ENCODE assay signal across 1 cellular context in the genomic region with DNA sequence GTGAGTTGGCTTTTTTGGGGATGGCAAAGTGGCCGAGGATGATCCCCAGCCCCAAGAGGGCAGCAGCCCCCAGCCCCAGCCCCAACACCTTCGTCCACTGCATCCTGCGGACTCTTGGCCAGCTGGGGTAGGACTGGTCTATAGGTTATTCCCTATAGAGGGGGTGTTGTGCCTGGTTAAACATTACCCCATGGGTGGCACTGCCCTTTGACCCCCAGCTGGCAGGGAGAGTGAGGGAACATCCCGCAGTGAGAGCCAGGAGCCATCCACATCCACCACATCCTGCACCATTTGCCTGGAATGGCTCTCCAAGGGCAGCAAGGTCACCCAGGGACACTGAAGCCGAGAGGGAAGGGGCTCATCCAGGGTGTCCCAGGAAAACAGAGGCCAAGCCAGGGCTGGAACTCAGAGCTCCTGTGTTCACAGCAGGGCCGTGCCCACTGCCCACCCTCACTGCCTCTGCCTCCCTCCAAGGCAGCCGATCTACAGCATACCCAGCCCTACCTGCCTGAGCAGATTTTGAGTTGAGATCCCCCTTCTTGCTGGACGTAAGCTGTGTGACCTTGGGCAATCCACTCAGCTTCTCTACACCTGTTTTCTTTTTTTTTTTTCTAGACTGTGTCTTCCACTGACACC.
TF ChIP-seq lines count a peak whose summit lies in the region.

A gene with protein sequence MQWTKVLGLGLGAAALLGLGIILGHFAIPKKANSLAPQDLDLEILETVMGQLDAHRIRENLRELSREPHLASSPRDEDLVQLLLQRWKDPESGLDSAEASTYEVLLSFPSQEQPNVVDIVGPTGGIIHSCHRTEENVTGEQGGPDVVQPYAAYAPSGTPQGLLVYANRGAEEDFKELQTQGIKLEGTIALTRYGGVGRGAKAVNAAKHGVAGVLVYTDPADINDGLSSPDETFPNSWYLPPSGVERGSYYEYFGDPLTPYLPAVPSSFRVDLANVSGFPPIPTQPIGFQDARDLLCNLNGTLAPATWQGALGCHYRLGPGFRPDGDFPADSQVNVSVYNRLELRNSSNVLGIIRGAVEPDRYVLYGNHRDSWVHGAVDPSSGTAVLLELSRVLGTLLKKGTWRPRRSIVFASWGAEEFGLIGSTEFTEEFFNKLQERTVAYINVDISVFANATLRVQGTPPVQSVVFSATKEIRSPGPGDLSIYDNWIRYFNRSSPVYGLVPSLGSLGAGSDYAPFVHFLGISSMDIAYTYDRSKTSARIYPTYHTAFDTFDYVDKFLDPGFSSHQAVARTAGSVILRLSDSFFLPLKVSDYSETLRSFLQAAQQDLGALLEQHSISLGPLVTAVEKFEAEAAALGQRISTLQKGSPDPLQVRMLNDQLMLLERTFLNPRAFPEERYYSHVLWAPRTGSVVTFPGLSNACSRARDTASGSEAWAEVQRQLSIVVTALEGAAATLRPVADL (minus strand): TSS at position 135 of the 636 bp plus-strand sequence. CDS start 32 bp downstream, at position 103.

TF ChIP-seq in HepG2, 621 proteins besides CTCF, POLR2A, EP300 and RAD21 (continued from another document and continues in another):
- TF ChIP-seq, protein P1, sequence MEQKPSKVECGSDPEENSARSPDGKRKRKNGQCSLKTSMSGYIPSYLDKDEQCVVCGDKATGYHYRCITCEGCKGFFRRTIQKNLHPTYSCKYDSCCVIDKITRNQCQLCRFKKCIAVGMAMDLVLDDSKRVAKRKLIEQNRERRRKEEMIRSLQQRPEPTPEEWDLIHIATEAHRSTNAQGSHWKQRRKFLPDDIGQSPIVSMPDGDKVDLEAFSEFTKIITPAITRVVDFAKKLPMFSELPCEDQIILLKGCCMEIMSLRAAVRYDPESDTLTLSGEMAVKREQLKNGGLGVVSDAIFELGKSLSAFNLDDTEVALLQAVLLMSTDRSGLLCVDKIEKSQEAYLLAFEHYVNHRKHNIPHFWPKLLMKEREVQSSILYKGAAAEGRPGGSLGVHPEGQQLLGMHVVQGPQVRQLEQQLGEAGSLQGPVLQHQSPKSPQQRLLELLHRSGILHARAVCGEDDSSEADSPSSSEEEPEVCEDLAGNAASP (CRISPR knock-in tag; IDR thresholded peaks at IDR 0.05; ENCODE audit: borderline replicate concordance) = peak; percentile 96
- TF ChIP-seq ZNF282 (IDR thresholded peaks at IDR 0.05; ENCODE audit: partially characterized antibody) (no peak), ETV6 (CRISPR knock-in tag; conservative IDR thresholded peaks at IDR 0.05) (no peak), NKX3-1 (CRISPR knock-in tag; IDR thresholded peaks at IDR 0.05) (no peak), ZNF274 (CRISPR knock-in tag; IDR thresholded peaks at IDR 0.05) (no peak), PHF21A (CRISPR knock-in tag; IDR thresholded peaks at IDR 0.05) (peak; percentile 55; the same call in 1 of the 2 replicates), U2AF2 (IDR thresholded peaks at IDR 0.05; ENCODE audit: low read depth, low read length) (no peak), CREB1 (IDR thresholded peaks at IDR 0.05) (no peak), CREB1 (CRISPR knock-in tag; IDR thresholded peaks at IDR 0.05) (0 out of 2 replicates have a peak, but pooled peaks have one; percentile 23), POLR2G (IDR thresholded peaks at IDR 0.05; ENCODE audit: low read depth, low read length) (peak; percentile 39; the same call in 1 of the 2 replicates), ZNF776 (CRISPR knock-in tag; IDR thresholded peaks at IDR 0.05) (no peak), RORA (CRISPR knock-in tag; IDR thresholded peaks at IDR 0.05) (no peak), ZBTB20 (CRISPR knock-in tag; IDR thresholded peaks at IDR 0.05; ENCODE audit: borderline replicate concordance, low read depth) (peak; percentile 99), MAFK (conservative IDR thresholded peaks at IDR 0.05 in 1 of 2, IDR thresholded peaks at IDR 0.05 in 1 of 2; ENCODE audit: low read length in 2 of 2) (no peak), ETV5 (CRISPR knock-in tag; IDR thresholded peaks at IDR 0.05; ENCODE audit: borderline replicate concordance) (no peak; the same call in 1 of the 2 replicates), RNF2 (conservative IDR thresholded peaks at IDR 0.05; ENCODE audit: low read depth) (no peak), ZMYM3 (CRISPR knock-in tag; IDR thresholded peaks at IDR 0.05) (peak; percentile 39), ZNF496 (CRISPR knock-in tag; IDR thresholded peaks at IDR 0.05; ENCODE audit: insufficient replicate concordance) (no peak)
- TF ChIP-seq, protein P2, sequence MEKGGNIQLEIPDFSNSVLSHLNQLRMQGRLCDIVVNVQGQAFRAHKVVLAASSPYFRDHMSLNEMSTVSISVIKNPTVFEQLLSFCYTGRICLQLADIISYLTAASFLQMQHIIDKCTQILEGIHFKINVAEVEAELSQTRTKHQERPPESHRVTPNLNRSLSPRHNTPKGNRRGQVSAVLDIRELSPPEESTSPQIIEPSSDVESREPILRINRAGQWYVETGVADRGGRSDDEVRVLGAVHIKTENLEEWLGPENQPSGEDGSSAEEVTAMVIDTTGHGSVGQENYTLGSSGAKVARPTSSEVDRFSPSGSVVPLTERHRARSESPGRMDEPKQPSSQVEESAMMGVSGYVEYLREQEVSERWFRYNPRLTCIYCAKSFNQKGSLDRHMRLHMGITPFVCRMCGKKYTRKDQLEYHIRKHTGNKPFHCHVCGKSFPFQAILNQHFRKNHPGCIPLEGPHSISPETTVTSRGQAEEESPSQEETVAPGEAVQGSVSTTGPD (CRISPR knock-in tag; IDR thresholded peaks at IDR 0.05) = peak; percentile 90
- TF ChIP-seq, protein P3, sequence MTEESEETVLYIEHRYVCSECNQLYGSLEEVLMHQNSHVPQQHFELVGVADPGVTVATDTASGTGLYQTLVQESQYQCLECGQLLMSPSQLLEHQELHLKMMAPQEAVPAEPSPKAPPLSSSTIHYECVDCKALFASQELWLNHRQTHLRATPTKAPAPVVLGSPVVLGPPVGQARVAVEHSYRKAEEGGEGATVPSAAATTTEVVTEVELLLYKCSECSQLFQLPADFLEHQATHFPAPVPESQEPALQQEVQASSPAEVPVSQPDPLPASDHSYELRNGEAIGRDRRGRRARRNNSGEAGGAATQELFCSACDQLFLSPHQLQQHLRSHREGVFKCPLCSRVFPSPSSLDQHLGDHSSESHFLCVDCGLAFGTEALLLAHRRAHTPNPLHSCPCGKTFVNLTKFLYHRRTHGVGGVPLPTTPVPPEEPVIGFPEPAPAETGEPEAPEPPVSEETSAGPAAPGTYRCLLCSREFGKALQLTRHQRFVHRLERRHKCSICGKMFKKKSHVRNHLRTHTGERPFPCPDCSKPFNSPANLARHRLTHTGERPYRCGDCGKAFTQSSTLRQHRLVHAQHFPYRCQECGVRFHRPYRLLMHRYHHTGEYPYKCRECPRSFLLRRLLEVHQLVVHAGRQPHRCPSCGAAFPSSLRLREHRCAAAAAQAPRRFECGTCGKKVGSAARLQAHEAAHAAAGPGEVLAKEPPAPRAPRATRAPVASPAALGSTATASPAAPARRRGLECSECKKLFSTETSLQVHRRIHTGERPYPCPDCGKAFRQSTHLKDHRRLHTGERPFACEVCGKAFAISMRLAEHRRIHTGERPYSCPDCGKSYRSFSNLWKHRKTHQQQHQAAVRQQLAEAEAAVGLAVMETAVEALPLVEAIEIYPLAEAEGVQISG (CRISPR knock-in tag; IDR thresholded peaks at IDR 0.05) = peak; percentile 30; the same call in 1 of the 2 replicates
- TF ChIP-seq, protein P4, sequence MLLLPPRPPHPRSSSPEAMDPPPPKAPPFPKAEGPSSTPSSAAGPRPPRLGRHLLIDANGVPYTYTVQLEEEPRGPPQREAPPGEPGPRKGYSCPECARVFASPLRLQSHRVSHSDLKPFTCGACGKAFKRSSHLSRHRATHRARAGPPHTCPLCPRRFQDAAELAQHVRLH (CRISPR knock-in tag; IDR thresholded peaks at IDR 0.05; ENCODE audit: borderline replicate concordance, low read depth) = no peak
- TF ChIP-seq, protein P5, sequence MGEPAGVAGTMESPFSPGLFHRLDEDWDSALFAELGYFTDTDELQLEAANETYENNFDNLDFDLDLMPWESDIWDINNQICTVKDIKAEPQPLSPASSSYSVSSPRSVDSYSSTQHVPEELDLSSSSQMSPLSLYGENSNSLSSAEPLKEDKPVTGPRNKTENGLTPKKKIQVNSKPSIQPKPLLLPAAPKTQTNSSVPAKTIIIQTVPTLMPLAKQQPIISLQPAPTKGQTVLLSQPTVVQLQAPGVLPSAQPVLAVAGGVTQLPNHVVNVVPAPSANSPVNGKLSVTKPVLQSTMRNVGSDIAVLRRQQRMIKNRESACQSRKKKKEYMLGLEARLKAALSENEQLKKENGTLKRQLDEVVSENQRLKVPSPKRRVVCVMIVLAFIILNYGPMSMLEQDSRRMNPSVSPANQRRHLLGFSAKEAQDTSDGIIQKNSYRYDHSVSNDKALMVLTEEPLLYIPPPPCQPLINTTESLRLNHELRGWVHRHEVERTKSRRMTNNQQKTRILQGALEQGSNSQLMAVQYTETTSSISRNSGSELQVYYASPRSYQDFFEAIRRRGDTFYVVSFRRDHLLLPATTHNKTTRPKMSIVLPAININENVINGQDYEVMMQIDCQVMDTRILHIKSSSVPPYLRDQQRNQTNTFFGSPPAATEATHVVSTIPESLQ (CRISPR knock-in tag; conservative IDR thresholded peaks at IDR 0.05) = no peak
- TF ChIP-seq, protein P6, sequence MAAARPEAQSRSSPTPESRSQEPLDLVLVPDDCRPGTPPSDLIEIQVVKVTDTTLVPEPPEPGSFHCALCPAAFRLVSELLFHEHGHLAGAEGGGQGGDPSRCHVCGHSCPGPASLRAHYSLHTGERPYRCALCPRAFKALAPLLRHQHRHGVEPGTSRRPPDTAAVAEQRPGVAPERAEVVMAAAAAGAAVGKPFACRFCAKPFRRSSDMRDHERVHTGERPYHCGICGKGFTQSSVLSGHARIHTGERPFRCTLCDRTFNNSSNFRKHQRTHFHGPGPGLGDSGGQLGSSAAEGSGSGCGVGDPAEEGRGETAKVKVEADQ (CRISPR knock-in tag; IDR thresholded peaks at IDR 0.05; ENCODE audit: borderline replicate concordance) = 0 out of 2 replicates have a peak, but pooled peaks have one; percentile 8
- TF ChIP-seq, protein P7, sequence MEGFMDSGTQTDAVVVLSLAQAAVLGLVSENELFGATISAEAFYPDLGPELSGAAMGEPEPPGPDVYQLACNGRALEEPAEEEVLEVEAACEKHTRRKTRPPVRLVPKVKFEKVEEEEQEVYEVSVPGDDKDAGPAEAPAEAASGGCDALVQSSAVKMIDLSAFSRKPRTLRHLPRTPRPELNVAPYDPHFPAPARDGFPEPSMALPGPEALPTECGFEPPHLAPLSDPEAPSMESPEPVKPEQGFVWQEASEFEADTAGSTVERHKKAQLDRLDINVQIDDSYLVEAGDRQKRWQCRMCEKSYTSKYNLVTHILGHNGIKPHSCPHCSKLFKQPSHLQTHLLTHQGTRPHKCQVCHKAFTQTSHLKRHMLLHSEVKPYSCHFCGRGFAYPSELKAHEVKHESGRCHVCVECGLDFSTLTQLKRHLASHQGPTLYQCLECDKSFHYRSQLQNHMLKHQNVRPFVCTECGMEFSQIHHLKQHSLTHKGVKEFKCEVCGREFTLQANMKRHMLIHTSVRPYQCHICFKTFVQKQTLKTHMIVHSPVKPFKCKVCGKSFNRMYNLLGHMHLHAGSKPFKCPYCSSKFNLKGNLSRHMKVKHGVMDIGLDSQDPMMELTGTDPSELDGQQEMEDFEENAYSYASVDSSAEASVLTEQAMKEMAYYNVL (CRISPR knock-in tag; IDR thresholded peaks at IDR 0.05; ENCODE audit: borderline replicate concordance) = peak; percentile 64; the same call in 1 of the 2 replicates
- TF ChIP-seq, protein P8, sequence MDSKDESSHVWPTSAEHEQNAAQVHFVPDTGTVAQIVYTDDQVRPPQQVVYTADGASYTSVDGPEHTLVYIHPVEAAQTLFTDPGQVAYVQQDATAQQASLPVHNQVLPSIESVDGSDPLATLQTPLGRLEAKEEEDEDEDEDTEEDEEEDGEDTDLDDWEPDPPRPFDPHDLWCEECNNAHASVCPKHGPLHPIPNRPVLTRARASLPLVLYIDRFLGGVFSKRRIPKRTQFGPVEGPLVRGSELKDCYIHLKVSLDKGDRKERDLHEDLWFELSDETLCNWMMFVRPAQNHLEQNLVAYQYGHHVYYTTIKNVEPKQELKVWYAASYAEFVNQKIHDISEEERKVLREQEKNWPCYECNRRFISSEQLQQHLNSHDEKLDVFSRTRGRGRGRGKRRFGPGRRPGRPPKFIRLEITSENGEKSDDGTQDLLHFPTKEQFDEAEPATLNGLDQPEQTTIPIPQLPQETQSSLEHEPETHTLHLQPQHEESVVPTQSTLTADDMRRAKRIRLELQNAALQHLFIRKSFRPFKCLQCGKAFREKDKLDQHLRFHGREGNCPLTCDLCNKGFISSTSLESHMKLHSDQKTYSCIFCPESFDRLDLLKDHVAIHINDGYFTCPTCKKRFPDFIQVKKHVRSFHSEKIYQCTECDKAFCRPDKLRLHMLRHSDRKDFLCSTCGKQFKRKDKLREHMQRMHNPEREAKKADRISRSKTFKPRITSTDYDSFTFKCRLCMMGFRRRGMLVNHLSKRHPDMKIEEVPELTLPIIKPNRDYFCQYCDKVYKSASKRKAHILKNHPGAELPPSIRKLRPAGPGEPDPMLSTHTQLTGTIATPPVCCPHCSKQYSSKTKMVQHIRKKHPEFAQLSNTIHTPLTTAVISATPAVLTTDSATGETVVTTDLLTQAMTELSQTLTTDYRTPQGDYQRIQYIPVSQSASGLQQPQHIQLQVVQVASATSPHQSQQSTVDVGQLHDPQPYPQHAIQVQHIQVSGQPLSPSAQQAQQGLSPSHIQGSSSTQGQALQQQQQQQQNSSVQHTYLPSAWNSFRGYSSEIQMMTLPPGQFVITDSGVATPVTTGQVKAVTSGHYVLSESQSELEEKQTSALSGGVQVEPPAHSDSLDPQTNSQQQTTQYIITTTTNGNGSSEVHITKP (CRISPR knock-in tag; IDR thresholded peaks at IDR 0.05; ENCODE audit: low read depth) = no peak
- TF ChIP-seq, protein P9, sequence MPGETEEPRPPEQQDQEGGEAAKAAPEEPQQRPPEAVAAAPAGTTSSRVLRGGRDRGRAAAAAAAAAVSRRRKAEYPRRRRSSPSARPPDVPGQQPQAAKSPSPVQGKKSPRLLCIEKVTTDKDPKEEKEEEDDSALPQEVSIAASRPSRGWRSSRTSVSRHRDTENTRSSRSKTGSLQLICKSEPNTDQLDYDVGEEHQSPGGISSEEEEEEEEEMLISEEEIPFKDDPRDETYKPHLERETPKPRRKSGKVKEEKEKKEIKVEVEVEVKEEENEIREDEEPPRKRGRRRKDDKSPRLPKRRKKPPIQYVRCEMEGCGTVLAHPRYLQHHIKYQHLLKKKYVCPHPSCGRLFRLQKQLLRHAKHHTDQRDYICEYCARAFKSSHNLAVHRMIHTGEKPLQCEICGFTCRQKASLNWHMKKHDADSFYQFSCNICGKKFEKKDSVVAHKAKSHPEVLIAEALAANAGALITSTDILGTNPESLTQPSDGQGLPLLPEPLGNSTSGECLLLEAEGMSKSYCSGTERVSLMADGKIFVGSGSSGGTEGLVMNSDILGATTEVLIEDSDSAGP (CRISPR knock-in tag; IDR thresholded peaks at IDR 0.05; ENCODE audit: borderline replicate concordance) = peak; percentile 47; the same call in 1 of the 2 replicates
- TF ChIP-seq, protein P10, sequence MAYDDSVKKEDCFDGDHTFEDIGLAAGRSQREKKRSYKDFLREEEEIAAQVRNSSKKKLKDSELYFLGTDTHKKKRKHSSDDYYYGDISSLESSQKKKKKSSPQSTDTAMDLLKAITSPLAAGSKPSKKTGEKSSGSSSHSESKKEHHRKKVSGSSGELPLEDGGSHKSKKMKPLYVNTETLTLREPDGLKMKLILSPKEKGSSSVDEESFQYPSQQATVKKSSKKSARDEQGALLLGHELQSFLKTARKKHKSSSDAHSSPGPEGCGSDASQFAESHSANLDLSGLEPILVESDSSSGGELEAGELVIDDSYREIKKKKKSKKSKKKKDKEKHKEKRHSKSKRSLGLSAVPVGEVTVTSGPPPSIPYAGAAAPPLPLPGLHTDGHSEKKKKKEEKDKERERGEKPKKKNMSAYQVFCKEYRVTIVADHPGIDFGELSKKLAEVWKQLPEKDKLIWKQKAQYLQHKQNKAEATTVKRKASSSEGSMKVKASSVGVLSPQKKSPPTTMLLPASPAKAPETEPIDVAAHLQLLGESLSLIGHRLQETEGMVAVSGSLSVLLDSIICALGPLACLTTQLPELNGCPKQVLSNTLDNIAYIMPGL (CRISPR knock-in tag; IDR thresholded peaks at IDR 0.05; ENCODE audit: borderline replicate concordance in 1 of 2, low read depth in 1 of 2) = peak in 1 of 2 experiments; percentile 13; a peak in 1 of 4 replicates
